8 cellular contexts compared by ENCODE assay signal in genomic region chr3:45906681-45907220, GRCh38. TPM values are rescaled to one million over a fixed set of nuclear protein-coding genes. Genes with fewer than 3 reads are reported as not detected.
A peak's percentile ranks its signal among the peaks of the same experiment; 100 is the strongest.
DNase-seq lines count a peak whose midpoint lies in the region; ATAC-seq, FAIRE-seq and TF ChIP-seq lines count a peak whose summit lies in the region.

No MANE protein-coding gene starts in this region.

- no peak overlapping the region for H3K9ac ChIP-seq in H1 (replicated peaks in 1 of 4; ENCODE audit: extremely low read depth in 1 of 4, low read depth in 3 of 4, low read length in 3 of 4)

- no peaks in the 10 kb centered on the region for H3K36me3 ChIP-seq in H1 (ENCODE audit: control insufficient read depth in 2 of 4, insufficient read depth in 4 of 4, low read length in 3 of 4)

- H2BK12ac ChIP-seq in H1 (ENCODE audit: low read depth, low read length), result no peak overlapping the region

- no peak overlapping the region for H3K14ac ChIP-seq in H1 (ENCODE audit: insufficient read length)

- H2AFZ ChIP-seq in H1 (ENCODE audit: low read length), result no peak overlapping the region

- peaks cover 0 to 4% of the 10 kb centered on the region in 2 experiments for H4K20me1 ChIP-seq in H1 (replicated peaks in 1 of 2; ENCODE audit: control insufficient read depth in 1 of 2, insufficient read depth in 2 of 2, low read length in 2 of 2)

- H3K27ac ChIP-seq in H1 (ENCODE audit: low read depth, low read length), result no peak overlapping the region

- TF ChIP-seq RAD21 in H1 (IDR thresholded peaks at IDR 0.05 in 1 of 2, conservative IDR thresholded peaks at IDR 0.05 in 1 of 2; ENCODE audit: low read depth in 2 of 2, low read length in 2 of 2), result peak; percentile 67 to 73

- no peaks in the 10 kb centered on the region for H3K23me2 ChIP-seq in H1 (ENCODE audit: low read depth, low read length)

- no peak overlapping the region for H4K5ac ChIP-seq in H1 (ENCODE audit: insufficient read length, low read depth, low read length)

- no peak for FAIRE-seq in H1 (lab: Jason Lieb, UNC)

- H3K4me2 ChIP-seq in H1 (ENCODE audit: insufficient read depth in 1 of 2, low read depth in 2 of 2, low read length in 2 of 2), result no peak overlapping the region

- no peak overlapping the region for H2BK20ac ChIP-seq in H1 (ENCODE audit: low read length)

- peak; percentile 39 for TF ChIP-seq CTCF in LNCAP (IDR thresholded peaks at IDR 0.05)
- peak; percentile 63 to 79 (median 76) for TF ChIP-seq CTCF in H1 (IDR thresholded peaks at IDR 0.05; ENCODE audit: control extremely low read depth in 1 of 3, insufficient read depth in 1 of 3, low read depth in 1 of 3, low read length in 3 of 3)

- H3K18ac ChIP-seq in H1 (ENCODE audit: extremely low read depth, low read length), result no peak overlapping the region

- DNase-seq in ELR (ENCODE audit: low read depth) (peak; percentile 64), H1 (ENCODE audit: low read depth in 1 of 2, low spot score in 2 of 2) (no peak), non-pigmented ciliary epithelial cell (ENCODE audit: low read depth) (peak; percentile 53), NCI-H1092 (lab: John Stamatoyannopoulos, UW) (no peak)

- no peak overlapping the region for H3K23ac ChIP-seq in H1 (ENCODE audit: insufficient read length)

- ATAC-seq in HG03469 (IDR thresholded peaks at IDR 0.05; ENCODE audit: unreplicated experiment) (no peak), GM19452 (IDR thresholded peaks at IDR 0.05; ENCODE audit: unreplicated experiment) (no peak), HG02678 (IDR thresholded peaks at IDR 0.05; ENCODE audit: unreplicated experiment) (no peak)

- no peaks in the 10 kb centered on the region for H3K27me3 ChIP-seq in H1 (replicated peaks in 1 of 4; ENCODE audit: control insufficient read depth in 3 of 4, extremely low read depth in 1 of 4, insufficient read depth in 3 of 4, low read length in 3 of 4)

- no peak overlapping the region for H3K56ac ChIP-seq in H1 (replicated peaks; ENCODE audit: insufficient read length, low read depth, low read length)

- no peak overlapping the region for H2AK5ac ChIP-seq in H1 (ENCODE audit: low read depth, low read length)

- no peak overlapping the region for H3K4me3 ChIP-seq in H1 (ENCODE audit: extremely low read depth in 1 of 4, insufficient read depth in 2 of 4, low read depth in 3 of 4, low read length in 4 of 4)

- no peak overlapping the region for H2BK120ac ChIP-seq in H1 (replicated peaks; ENCODE audit: low read depth, low read length)

- CTCF ChIA-PET in H1 (lab: Charles Lee; ENCODE audit: partially characterized antibody), result interaction anchor here (0.6 to 2.5 kb wide), 11 partner anchors 8 to 1536 kb away, joined by 3 to 10 read pairs (median 3); partner anchors contain the start of gene CCR9

- POLR2A ChIA-PET in H1 (lab: Charles Lee; ENCODE audit: partially characterized antibody), result no interaction called here

- no peak overlapping the region for H2BK5ac ChIP-seq in H1 (ENCODE audit: low read depth, low read length)

- no peaks in the 10 kb centered on the region for H3K79me2 ChIP-seq in H1 (ENCODE audit: control insufficient read depth in 1 of 2, insufficient read depth in 2 of 2, low read length in 2 of 2)

- no peak overlapping the region for H3K4ac ChIP-seq in H1 (replicated peaks; ENCODE audit: insufficient read length, low read depth, low read length)

- WGBS in H1 (ENCODE audit: extremely low coverage in 1 of 2, insufficient coverage in 1 of 2, insufficient read length in 1 of 2, insufficient replicate concordance in 2 of 2, low coverage in 1 of 2, low lambda C conversion rate in 2 of 2, missing lambda C conversion rate in 1 of 2), 2 experiments, result 66% methylated on average over 6 of the region's 6 CpGs; no CpG with 5 or more reads in 1 of the 2 experiments

- no peaks in the 10 kb centered on the region for H3K9me3 ChIP-seq in H1 (ENCODE audit: insufficient read depth in 2 of 2, low read depth in 1 of 2, low read length in 1 of 2)

- TF ChIP-seq POLR2A in H1 (IDR thresholded peaks at IDR 0.05; ENCODE audit: control extremely low read depth in 1 of 2, low read depth in 2 of 2, low read length in 2 of 2), result no peak

- H4K8ac ChIP-seq in H1 (ENCODE audit: extremely low read depth, insufficient read depth, low read length), result no peak overlapping the region; the same call in 1 of the 2 replicates

- no peak for TF ChIP-seq EP300 in H1 (IDR thresholded peaks at IDR 0.05; ENCODE audit: borderline replicate concordance in 1 of 2, low read depth in 2 of 2, low read length in 2 of 2)

- H4K91ac ChIP-seq in H1 (replicated peaks; ENCODE audit: insufficient read length, low read length), result no peak overlapping the region

- no peak overlapping the region for H2BK15ac ChIP-seq in H1 (ENCODE audit: low read length)

- H3K79me1 ChIP-seq in H1 (ENCODE audit: low read depth, low read length), result no peaks in the 10 kb centered on the region

- H3K4me1 ChIP-seq in H1 (replicated peaks in 1 of 4; ENCODE audit: control insufficient read depth in 3 of 4, insufficient read depth in 4 of 4, low read length in 3 of 4), result no peaks in the 10 kb centered on the region

TF ChIP-seq in H1, 55 proteins besides CTCF, POLR2A, EP300 and RAD21:
- no peak for TF ChIP-seq RNF2 (IDR thresholded peaks at IDR 0.05; ENCODE audit: borderline replicate concordance, low read depth, low read length, missing control alignments, poor library complexity, severe bottlenecking)
- TF ChIP-seq CEBPB (IDR thresholded peaks at IDR 0.05; ENCODE audit: low read depth, low read length), result no peak
- no peak for TF ChIP-seq GTF2F1 (IDR thresholded peaks at IDR 0.05; ENCODE audit: borderline replicate concordance, low read depth, low read length)
- no peak for TF ChIP-seq SIN3A (conservative IDR thresholded peaks at IDR 0.05 in 1 of 2, IDR thresholded peaks at IDR 0.05 in 1 of 2; ENCODE audit: low read depth in 1 of 2, low read length in 2 of 2)
- no peak for TF ChIP-seq RXRA (IDR thresholded peaks at IDR 0.05; ENCODE audit: insufficient read depth, low read depth, low read length)
- TF ChIP-seq CTBP2 (IDR thresholded peaks at IDR 0.05; ENCODE audit: borderline replicate concordance, insufficient read depth, insufficient read length, low read length), result no peak
- TF ChIP-seq TAF1 (IDR thresholded peaks at IDR 0.05; ENCODE audit: low read depth, low read length), result no peak
- TF ChIP-seq BACH1 (IDR thresholded peaks at IDR 0.05; ENCODE audit: low read length), result no peak
- TF ChIP-seq SP1 (IDR thresholded peaks at IDR 0.05; ENCODE audit: low read depth, low read length), result no peak
TF ChIP-seq in H1: peak in this region for 0.

RNA-seq across cellular contexts. Expression of gene CCR9, which starts 20.4 kb away (rescaled TPM):
- not detected in 2 replicates for total RNA-seq in H1 (2021; fragmentation: NEBNext Ultra II Directional; extraction: Animal tissue kit (Norgen Biotek cat#: 25700))
- not detected in 2 replicates for polyA plus RNA-seq in H1 (2011; rRNA removed)
- polyA plus RNA-seq in H1 (2011; cell fraction: cytosol; rRNA removed), result not detected
- polyA plus RNA-seq in H1 (2011; cell fraction: nucleus; rRNA removed), result not detected
- not detected in 4 replicates for polyA plus RNA-seq in H1 (2012, experiment 1 of 2)
- not detected for polyA plus RNA-seq in H1 (2012, experiment 2 of 2)
- not detected for polyA plus RNA-seq in H1 (2013, experiment 1 of 2)
- not detected for polyA plus RNA-seq in H1 (2013, experiment 2 of 2)
- 0.25 and 0.29 TPM in 2 replicates for polyA minus RNA-seq in H1 (2011; rRNA and poly(A)+ RNA removed)
- polyA minus RNA-seq in H1 (2011; cell fraction: cytosol; rRNA and poly(A)+ RNA removed), result not detected
- polyA minus RNA-seq in H1 (2011; cell fraction: nucleus; rRNA and poly(A)+ RNA removed), result not detected

RNA-seq across cellular contexts. Expression of gene CXCR6, which starts 36.5 kb away (rescaled TPM):
- total RNA-seq in H1 (2021; fragmentation: NEBNext Ultra II Directional; extraction: Animal tissue kit (Norgen Biotek cat#: 25700)), result not detected in 2 replicates
- polyA plus RNA-seq in H1 (2011; rRNA removed), result not detected in 2 replicates
- not detected for polyA plus RNA-seq in H1 (2011; cell fraction: cytosol; rRNA removed)
- not detected for polyA plus RNA-seq in H1 (2011; cell fraction: nucleus; rRNA removed)
- 0.10 to 0.25 TPM (median 0.16 TPM) in 4 replicates for polyA plus RNA-seq in H1 (2012, experiment 1 of 2)
- not detected for polyA plus RNA-seq in H1 (2012, experiment 2 of 2)
- polyA plus RNA-seq in H1 (2013, experiment 1 of 2), result not detected
- polyA plus RNA-seq in H1 (2013, experiment 2 of 2), result not detected
- polyA minus RNA-seq in H1 (2011; rRNA and poly(A)+ RNA removed), result not detected in 2 replicates
- not detected for polyA minus RNA-seq in H1 (2011; cell fraction: cytosol; rRNA and poly(A)+ RNA removed)
- polyA minus RNA-seq in H1 (2011; cell fraction: nucleus; rRNA and poly(A)+ RNA removed), result not detected

Comparison
In these comparisons a context has a peak if more than half of its experiments do, and no peak if none do; other contexts are left out.
1. DNase-seq: peak in ELR (single experiment) and non-pigmented ciliary epithelial cell (single experiment); none in H1 (0 of 2) and NCI-H1092 (single experiment).